11 cellular contexts compared by ENCODE assay signal in the genomic region with DNA sequence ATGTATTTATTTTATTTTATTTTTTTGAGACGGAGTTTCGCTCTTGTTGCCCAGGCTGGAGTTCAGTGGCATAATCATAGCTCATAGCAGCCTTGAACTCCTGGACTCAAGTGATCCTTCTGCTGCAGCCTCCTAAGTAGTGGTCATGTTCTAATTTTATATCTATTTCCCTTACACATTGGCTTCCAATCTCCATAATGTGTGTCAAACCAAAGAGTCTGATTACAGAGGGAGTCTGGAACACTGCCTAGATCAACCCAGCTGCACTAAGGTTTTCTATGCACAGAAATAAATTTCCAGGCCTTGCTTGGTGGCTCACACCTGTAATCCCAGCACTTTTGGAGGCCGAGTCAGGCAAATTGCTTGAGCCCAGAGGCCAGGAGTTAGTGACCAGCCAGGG. TPM values are rescaled to one million over a fixed set of nuclear protein-coding genes. Genes with fewer than 3 reads are reported as not detected.
"Had no signal": no experiment of that assay in that cellular context is flagged by ENCODE, and none has a peak within 500 bp of the region (broad histone marks: within the 10 kb centered on the region; RNA-seq: fewer than 3 reads in every experiment).

No MANE protein-coding gene starts in this region.

RNA-seq across cellular contexts. Expression of a gene that starts 7.2 kb away (rescaled TPM):
- total RNA-seq: OCI-LY7, PC-3, PC-9, Peyer's patch, Right ventricle myocardium inferior, Right ventricle myocardium superior, RPMI7951, SJCRH30, SJSA1, SK-MEL-5 had no signal
- polyA plus RNA-seq: SK-N-SH had no signal

RNA-seq across cellular contexts. Expression of a gene that starts 10.4 kb away (rescaled TPM):
- total RNA-seq: OCI-LY7, PC-3, PC-9, Peyer's patch, Right ventricle myocardium inferior, Right ventricle myocardium superior, RPMI7951, SJCRH30, SJSA1, SK-MEL-5 had no signal
- polyA plus RNA-seq: SK-N-SH had no signal

RNA-seq across cellular contexts. Expression of a gene that starts 31.3 kb away (rescaled TPM):
- total RNA-seq: OCI-LY7, PC-3, PC-9, Peyer's patch, Right ventricle myocardium inferior, Right ventricle myocardium superior, RPMI7951, SJCRH30, SK-MEL-5 had no signal
- polyA plus RNA-seq: SK-N-SH had no signal

RNA-seq across cellular contexts. Expression of a gene that starts 32.0 kb away (rescaled TPM):
- total RNA-seq: OCI-LY7, PC-3, PC-9, Peyer's patch, Right ventricle myocardium inferior, Right ventricle myocardium superior, RPMI7951, SJCRH30, SJSA1, SK-MEL-5 had no signal
- polyA plus RNA-seq: SK-N-SH had no signal
